1 cellular context compared by ENCODE assay signal in the genomic region with DNA sequence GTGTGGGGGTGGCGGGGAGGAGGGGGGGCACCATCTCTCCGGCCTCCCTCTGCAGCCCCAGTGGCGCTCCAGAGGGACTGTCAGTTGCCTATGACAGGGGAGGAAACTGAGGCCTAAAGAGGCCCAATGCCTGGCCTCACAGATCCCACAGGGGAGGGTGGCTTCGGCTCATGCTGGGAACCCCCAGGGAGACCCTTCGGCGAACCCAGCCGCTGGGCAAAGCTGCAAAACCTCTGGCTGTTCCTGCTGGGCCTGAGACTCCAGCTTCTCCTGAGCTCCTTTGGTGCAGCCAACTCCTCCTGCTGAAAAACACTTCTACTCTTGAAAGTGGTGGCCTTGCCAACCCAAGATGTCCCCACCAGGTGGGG.
TF ChIP-seq lines count a peak whose summit lies in the region.

No MANE protein-coding gene starts in this region.

TF ChIP-seq in H1, 55 proteins besides CTCF, POLR2A, EP300 and RAD21:
- TF ChIP-seq ZNF274 (IDR thresholded peaks at IDR 0.05; ENCODE audit: borderline replicate concordance, extremely low read depth, low read length), result no peak
- no peak for TF ChIP-seq SRF (IDR thresholded peaks at IDR 0.05; ENCODE audit: low read depth, low read length)
- TF ChIP-seq KDM5A (IDR thresholded peaks at IDR 0.05; ENCODE audit: low read length), result no peak
- no peak for TF ChIP-seq KDM4A (IDR thresholded peaks at IDR 0.05; ENCODE audit: low read depth, low read length, severe bottlenecking)
- TF ChIP-seq, protein P1, sequence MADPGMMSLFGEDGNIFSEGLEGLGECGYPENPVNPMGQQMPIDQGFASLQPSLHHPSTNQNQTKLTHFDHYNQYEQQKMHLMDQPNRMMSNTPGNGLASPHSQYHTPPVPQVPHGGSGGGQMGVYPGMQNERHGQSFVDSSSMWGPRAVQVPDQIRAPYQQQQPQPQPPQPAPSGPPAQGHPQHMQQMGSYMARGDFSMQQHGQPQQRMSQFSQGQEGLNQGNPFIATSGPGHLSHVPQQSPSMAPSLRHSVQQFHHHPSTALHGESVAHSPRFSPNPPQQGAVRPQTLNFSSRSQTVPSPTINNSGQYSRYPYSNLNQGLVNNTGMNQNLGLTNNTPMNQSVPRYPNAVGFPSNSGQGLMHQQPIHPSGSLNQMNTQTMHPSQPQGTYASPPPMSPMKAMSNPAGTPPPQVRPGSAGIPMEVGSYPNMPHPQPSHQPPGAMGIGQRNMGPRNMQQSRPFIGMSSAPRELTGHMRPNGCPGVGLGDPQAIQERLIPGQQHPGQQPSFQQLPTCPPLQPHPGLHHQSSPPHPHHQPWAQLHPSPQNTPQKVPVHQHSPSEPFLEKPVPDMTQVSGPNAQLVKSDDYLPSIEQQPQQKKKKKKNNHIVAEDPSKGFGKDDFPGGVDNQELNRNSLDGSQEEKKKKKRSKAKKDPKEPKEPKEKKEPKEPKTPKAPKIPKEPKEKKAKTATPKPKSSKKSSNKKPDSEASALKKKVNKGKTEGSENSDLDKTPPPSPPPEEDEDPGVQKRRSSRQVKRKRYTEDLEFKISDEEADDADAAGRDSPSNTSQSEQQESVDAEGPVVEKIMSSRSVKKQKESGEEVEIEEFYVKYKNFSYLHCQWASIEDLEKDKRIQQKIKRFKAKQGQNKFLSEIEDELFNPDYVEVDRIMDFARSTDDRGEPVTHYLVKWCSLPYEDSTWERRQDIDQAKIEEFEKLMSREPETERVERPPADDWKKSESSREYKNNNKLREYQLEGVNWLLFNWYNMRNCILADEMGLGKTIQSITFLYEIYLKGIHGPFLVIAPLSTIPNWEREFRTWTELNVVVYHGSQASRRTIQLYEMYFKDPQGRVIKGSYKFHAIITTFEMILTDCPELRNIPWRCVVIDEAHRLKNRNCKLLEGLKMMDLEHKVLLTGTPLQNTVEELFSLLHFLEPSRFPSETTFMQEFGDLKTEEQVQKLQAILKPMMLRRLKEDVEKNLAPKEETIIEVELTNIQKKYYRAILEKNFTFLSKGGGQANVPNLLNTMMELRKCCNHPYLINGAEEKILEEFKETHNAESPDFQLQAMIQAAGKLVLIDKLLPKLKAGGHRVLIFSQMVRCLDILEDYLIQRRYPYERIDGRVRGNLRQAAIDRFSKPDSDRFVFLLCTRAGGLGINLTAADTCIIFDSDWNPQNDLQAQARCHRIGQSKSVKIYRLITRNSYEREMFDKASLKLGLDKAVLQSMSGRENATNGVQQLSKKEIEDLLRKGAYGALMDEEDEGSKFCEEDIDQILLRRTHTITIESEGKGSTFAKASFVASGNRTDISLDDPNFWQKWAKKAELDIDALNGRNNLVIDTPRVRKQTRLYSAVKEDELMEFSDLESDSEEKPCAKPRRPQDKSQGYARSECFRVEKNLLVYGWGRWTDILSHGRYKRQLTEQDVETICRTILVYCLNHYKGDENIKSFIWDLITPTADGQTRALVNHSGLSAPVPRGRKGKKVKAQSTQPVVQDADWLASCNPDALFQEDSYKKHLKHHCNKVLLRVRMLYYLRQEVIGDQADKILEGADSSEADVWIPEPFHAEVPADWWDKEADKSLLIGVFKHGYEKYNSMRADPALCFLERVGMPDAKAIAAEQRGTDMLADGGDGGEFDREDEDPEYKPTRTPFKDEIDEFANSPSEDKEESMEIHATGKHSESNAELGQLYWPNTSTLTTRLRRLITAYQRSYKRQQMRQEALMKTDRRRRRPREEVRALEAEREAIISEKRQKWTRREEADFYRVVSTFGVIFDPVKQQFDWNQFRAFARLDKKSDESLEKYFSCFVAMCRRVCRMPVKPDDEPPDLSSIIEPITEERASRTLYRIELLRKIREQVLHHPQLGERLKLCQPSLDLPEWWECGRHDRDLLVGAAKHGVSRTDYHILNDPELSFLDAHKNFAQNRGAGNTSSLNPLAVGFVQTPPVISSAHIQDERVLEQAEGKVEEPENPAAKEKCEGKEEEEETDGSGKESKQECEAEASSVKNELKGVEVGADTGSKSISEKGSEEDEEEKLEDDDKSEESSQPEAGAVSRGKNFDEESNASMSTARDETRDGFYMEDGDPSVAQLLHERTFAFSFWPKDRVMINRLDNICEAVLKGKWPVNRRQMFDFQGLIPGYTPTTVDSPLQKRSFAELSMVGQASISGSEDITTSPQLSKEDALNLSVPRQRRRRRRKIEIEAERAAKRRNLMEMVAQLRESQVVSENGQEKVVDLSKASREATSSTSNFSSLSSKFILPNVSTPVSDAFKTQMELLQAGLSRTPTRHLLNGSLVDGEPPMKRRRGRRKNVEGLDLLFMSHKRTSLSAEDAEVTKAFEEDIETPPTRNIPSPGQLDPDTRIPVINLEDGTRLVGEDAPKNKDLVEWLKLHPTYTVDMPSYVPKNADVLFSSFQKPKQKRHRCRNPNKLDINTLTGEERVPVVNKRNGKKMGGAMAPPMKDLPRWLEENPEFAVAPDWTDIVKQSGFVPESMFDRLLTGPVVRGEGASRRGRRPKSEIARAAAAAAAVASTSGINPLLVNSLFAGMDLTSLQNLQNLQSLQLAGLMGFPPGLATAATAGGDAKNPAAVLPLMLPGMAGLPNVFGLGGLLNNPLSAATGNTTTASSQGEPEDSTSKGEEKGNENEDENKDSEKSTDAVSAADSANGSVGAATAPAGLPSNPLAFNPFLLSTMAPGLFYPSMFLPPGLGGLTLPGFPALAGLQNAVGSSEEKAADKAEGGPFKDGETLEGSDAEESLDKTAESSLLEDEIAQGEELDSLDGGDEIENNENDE (IDR thresholded peaks at IDR 0.05; ENCODE audit: insufficient replicate concordance, low read length), result no peak
- TF ChIP-seq RXRA (IDR thresholded peaks at IDR 0.05; ENCODE audit: insufficient read depth, low read depth, low read length), result no peak
- TF ChIP-seq RNF2 (IDR thresholded peaks at IDR 0.05; ENCODE audit: borderline replicate concordance, low read depth, low read length, missing control alignments, poor library complexity, severe bottlenecking), result no peak
- no peak for TF ChIP-seq RBBP5 (IDR thresholded peaks at IDR 0.05; ENCODE audit: borderline replicate concordance, low read depth, low read length)
- no peak for TF ChIP-seq POLR2AphosphoS5 (IDR thresholded peaks at IDR 0.05; ENCODE audit: low read depth, low read length)
- no peak for TF ChIP-seq CREB1 (IDR thresholded peaks at IDR 0.05)
- no peak for TF ChIP-seq TAF1 (IDR thresholded peaks at IDR 0.05; ENCODE audit: low read depth, low read length)
- TF ChIP-seq SIX5 (IDR thresholded peaks at IDR 0.05; ENCODE audit: low read depth, low read length), result no peak
- TF ChIP-seq CEBPB (IDR thresholded peaks at IDR 0.05; ENCODE audit: low read depth, low read length), result no peak
- no peak for TF ChIP-seq RFX5 (IDR thresholded peaks at IDR 0.05; ENCODE audit: borderline replicate concordance, low read depth, low read length)
